Comparison of ENCODE assay signal across 8 cellular contexts in the genomic region with DNA sequence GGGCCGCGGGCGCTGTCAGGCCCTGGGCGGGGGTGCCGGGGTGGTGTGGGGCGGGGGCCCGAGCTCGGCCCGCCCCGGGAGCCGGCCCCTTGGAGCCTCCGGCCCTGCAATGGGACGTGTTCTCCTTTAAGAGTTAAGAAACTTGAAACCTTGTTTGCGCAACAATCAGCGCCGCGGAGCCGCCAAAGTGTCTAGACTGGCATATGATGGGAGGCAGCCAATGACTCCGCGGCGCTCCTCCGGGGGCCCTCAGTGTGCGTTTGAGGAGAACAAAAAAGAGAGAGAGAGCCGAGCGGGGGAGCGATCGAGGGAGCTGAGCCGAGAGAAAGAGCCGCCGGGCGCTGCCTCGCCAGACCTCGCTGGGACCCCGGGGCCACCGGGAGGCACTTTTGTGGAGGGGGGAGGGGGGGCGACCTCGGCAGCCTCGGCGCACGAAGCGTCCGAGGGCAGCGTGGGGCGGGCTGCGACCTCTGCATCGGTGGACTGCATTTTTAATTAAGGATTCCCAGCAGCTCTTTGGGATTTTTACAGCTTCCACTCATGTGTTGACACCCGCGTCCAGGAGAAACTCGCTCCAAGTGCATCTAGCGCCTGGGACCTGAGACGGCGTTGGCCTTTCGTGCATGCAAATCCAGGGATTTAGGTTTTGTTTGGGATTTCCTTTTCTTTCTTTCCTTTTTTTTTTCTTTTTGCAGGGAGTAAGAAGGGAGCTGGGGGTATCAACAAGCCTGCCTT. TPM values are rescaled to one million over a fixed set of nuclear protein-coding genes. Genes with fewer than 3 reads are reported as not detected.
DNase-seq lines count a peak whose midpoint lies in the region; ATAC-seq and TF ChIP-seq lines count a peak whose summit lies in the region.

SMAD6 (plus strand) TSS at position 202 of the 735 bp plus-strand sequence. CDS start 1,023 bp downstream, outside the sequence.

- H3K9me3 ChIP-seq in lower lobe of right lung = no peaks in the 10 kb centered on the region

- intact Hi-C loops in lower lobe of right lung (cut with DNase I) = no loop called here

- TF ChIP-seq CTCF in lower lobe of right lung (IDR thresholded peaks at IDR 0.05) = no peak

- peak; percentile 82 to 84 for ATAC-seq in lower lobe of right lung
- no peak for ATAC-seq in HG03045 (IDR thresholded peaks at IDR 0.05; ENCODE audit: unreplicated experiment)

- H3K4me3 ChIP-seq in lower lobe of right lung = peak within 1 kb of the TSS; percentile 83

- H3K36me3 ChIP-seq in lower lobe of right lung = peaks cover 8% of the 10 kb centered on the region

- H3K27me3 ChIP-seq in lower lobe of right lung (ENCODE audit: low read depth) = no peaks in the 10 kb centered on the region

- peaks cover 50% of the 10 kb centered on the region for H3K4me1 ChIP-seq in lower lobe of right lung

- peak within 1 kb of the TSS; percentile 87 for H3K27ac ChIP-seq in lower lobe of right lung

- DNase-seq in ELR (ENCODE audit: low read depth) (peak; percentile 98), HT-29 (ENCODE audit: low spot score) (peak; percentile 99), NOMO-1 (lab: John Stamatoyannopoulos, UW; ENCODE audit: unreplicated experiment in 2 of 2) (peak; percentile 94 to 98), lower lobe of right lung (peak; percentile 97)
- peak; percentile 27 to 37 for DNase-seq in activated CD8-positive, alpha-beta memory T cell treated with anti-CD3 and anti-CD28 coated beads for 1 hour (ENCODE audit: extremely low read depth in 1 of 2, low read depth in 1 of 2)
- peak; percentile 68 for DNase-seq in effector CD4-positive, alpha-beta T cell
- DNase-seq in stimulated activated CD4-positive, alpha-beta T cell treated with anti-CD3 and anti-CD28 coated beads, Interleukin-4, amount 100 ng/mL, for 4 hours = peak; percentile 57 to 65

RNA-seq across cellular contexts. Expression of gene SMAD6, which starts in this region (rescaled TPM):
- 101 and 123 TPM in 2 replicates for total RNA-seq in HT-29 (2014; rRNA removed; shearing (Covaris generic))
- 159 TPM for total RNA-seq in lower lobe of right lung

Comparison
In these comparisons a context has a peak if more than half of its experiments do, and no peak if none do; other contexts are left out.
1. DNase-seq: peak in every context shown above with its lines; median percentile 99 in HT-29; 98 in ELR; 97 in lower lobe of right lung; 96 in NOMO-1; 68 in effector CD4-positive, alpha-beta T cell; 61 in stimulated activated CD4-positive, alpha-beta T cell treated with anti-CD3 and anti-CD28 coated beads, Interleukin-4, amount 100 ng/mL, for 4 hours; 32 in activated CD8-positive, alpha-beta memory T cell treated with anti-CD3 and anti-CD28 coated beads for 1 hour.